ENCODE assay signal across 10 cellular contexts in the genomic region with DNA sequence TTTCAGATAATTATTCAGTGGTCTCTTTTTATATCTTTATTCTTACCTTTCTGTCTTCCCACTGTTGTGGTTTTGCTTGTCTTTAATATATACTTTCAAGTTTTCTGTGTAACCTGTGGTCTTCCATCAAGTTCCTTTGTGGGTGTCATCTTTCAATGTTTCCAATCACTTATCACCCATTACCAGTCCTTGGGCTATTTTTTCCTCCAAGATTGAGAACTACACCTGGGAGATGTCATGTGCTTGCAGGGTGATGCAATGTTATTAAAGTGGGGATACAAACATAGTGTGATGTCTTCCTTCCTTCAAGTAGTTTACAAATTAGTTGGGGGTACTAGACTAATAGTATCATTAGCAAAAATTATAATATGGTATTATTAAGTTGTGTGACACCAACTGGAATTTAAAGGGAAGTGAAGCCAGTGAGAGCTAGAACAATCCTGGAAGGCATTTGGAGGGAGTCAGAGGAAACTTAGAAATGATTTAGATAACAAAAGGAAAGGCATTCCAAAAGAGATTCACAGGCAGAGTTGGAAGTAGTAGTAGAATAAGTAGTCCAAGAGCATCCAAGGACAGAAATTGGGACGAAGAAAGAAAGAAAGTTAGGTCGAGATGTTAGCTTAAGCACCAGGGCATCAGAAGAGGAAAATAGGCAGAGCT. TPM values are rescaled to one million over a fixed set of nuclear protein-coding genes. Genes with fewer than 3 reads are reported as not detected.
DNase-seq lines count a peak whose midpoint lies in the region; ATAC-seq, FAIRE-seq and TF ChIP-seq lines count a peak whose summit lies in the region.
"Had no signal": no experiment of that assay in that cellular context is flagged by ENCODE, and none has a peak within 500 bp of the region (broad histone marks: within the 10 kb centered on the region; RNA-seq: fewer than 3 reads in every experiment).

No MANE protein-coding gene starts in this region.

- no peaks in the 10 kb centered on the region for H3K9me3 Mint-ChIP-seq in WTC11

- peak overlapping the region; percentile 63 for H3K27ac Mint-ChIP-seq in WTC11

- no peak overlapping the region for H3K9ac ChIP-seq in kidney (ENCODE audit: low read length in 2 of 2)

- POLR2A ChIA-PET in WTC11 (lab: Charles Lee), result no interaction called here

- peak; percentile 4 for DNase-seq in ACHN
- DNase-seq in WTC11 (ENCODE audit: low spot score), result no peak
- DNase-seq in kidney, result no peak
- no peak for DNase-seq in GM13976 (ENCODE audit: low spot score)
- DNase-seq in head of caudate nucleus, result no peak
- no peak for DNase-seq in cardiac septum (ENCODE audit: low spot score)
- DNase-seq: retina; stimulated activated naive CD4-positive, alpha-beta T cell treated with Interleukin-2 at 50 U/mL for 16 hours had no signal

- peak overlapping the region; percentile 52 for H3K4me3 Mint-ChIP-seq in WTC11

- ATAC-seq in WTC11, result no peak
- ATAC-seq in GM21619 (IDR thresholded peaks at IDR 0.05; ENCODE audit: unreplicated experiment), result no peak

- in situ Hi-C loops in ACHN (cut with HindIII; ENCODE audit: low pct_ligation_motif_present, low pct_unique_long_range_greater_than_20kb, low sequenced_read_pairs), result no loop called here
- in situ Hi-C loops in GM13976 (cut with MboI; ENCODE audit: low sequenced_read_pairs, unreplicated experiment), result no loop called here

- no peak for FAIRE-seq in kidney (lab: Jason Lieb, UNC)

- intact Hi-C loops in kidney (cut with DNase I), result no loop called here
- intact Hi-C loops in head of caudate nucleus (cut with DNase I), result no loop called here
- intact Hi-C loops in cardiac septum (cut with DNase I), result loop anchor here (5.0 to 10.0 kb wide), 2 partner anchors 118 to 266 kb away; a partner anchor contains a TSS

- H3K4me1 ChIP-seq in kidney (ENCODE audit: control insufficient read depth in 1 of 2, insufficient read depth in 1 of 2, low read depth in 1 of 2, low read length in 2 of 2), result peaks cover 0 to 6% of the 10 kb centered on the region in 2 donors

- CTCF ChIA-PET in WTC11 (lab: Charles Lee), result interaction anchor here (0.7 kb wide), 1 partner anchor 162 kb away, joined by 3 read pairs; no protein-coding TSS in a partner anchor

- H3K4me3 ChIP-seq in GM08714 (ENCODE audit: low read length) (peak overlapping the region; percentile 93), kidney (ENCODE audit: low read length in 2 of 2) (peak overlapping the region; percentile 17 to 40)

- no peaks in the 10 kb centered on the region for H3K9me3 ChIP-seq in kidney (ENCODE audit: control insufficient read depth in 1 of 2, low read length in 2 of 2)

- no peaks in the 10 kb centered on the region for H3K27me3 Mint-ChIP-seq in WTC11 (ENCODE audit: low read depth)

- peaks cover 52% of the 10 kb centered on the region for H3K4me1 Mint-ChIP-seq in WTC11

- H3K36me3 Mint-ChIP-seq in WTC11, result no peaks in the 10 kb centered on the region

- TF ChIP-seq CTCF in WTC11 (IDR thresholded peaks at IDR 0.05) (no peak), kidney (IDR thresholded peaks at IDR 0.05; ENCODE audit: borderline replicate concordance, extremely low read depth, insufficient read depth) (no peak), GM13976 (IDR thresholded peaks at IDR 0.05; ENCODE audit: borderline replicate concordance, control extremely low read depth, extremely low read depth, insufficient read depth, missing control alignments) (no peak)

- no peaks in the 10 kb centered on the region for H3K36me3 ChIP-seq in kidney (ENCODE audit: control insufficient read depth in 1 of 2, insufficient read depth in 2 of 2, low read length in 2 of 2)

- no peak overlapping the region for H3K27ac ChIP-seq in kidney (ENCODE audit: low read depth in 2 of 2, low read length in 2 of 2)

TF ChIP-seq in WTC11, 78 proteins besides CTCF, POLR2A, EP300 and RAD21 (continues in another document):
- no peak for TF ChIP-seq MYBL2 (CRISPR knock-in tag; IDR thresholded peaks at IDR 0.05)
- TF ChIP-seq TP53 (CRISPR knock-in tag; IDR thresholded peaks at IDR 0.05), result no peak
- TF ChIP-seq, protein P1, sequence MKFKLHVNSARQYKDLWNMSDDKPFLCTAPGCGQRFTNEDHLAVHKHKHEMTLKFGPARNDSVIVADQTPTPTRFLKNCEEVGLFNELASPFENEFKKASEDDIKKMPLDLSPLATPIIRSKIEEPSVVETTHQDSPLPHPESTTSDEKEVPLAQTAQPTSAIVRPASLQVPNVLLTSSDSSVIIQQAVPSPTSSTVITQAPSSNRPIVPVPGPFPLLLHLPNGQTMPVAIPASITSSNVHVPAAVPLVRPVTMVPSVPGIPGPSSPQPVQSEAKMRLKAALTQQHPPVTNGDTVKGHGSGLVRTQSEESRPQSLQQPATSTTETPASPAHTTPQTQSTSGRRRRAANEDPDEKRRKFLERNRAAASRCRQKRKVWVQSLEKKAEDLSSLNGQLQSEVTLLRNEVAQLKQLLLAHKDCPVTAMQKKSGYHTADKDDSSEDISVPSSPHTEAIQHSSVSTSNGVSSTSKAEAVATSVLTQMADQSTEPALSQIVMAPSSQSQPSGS (CRISPR knock-in tag; IDR thresholded peaks at IDR 0.05; ENCODE audit: borderline replicate concordance, low read depth), result no peak
- TF ChIP-seq, protein P2, sequence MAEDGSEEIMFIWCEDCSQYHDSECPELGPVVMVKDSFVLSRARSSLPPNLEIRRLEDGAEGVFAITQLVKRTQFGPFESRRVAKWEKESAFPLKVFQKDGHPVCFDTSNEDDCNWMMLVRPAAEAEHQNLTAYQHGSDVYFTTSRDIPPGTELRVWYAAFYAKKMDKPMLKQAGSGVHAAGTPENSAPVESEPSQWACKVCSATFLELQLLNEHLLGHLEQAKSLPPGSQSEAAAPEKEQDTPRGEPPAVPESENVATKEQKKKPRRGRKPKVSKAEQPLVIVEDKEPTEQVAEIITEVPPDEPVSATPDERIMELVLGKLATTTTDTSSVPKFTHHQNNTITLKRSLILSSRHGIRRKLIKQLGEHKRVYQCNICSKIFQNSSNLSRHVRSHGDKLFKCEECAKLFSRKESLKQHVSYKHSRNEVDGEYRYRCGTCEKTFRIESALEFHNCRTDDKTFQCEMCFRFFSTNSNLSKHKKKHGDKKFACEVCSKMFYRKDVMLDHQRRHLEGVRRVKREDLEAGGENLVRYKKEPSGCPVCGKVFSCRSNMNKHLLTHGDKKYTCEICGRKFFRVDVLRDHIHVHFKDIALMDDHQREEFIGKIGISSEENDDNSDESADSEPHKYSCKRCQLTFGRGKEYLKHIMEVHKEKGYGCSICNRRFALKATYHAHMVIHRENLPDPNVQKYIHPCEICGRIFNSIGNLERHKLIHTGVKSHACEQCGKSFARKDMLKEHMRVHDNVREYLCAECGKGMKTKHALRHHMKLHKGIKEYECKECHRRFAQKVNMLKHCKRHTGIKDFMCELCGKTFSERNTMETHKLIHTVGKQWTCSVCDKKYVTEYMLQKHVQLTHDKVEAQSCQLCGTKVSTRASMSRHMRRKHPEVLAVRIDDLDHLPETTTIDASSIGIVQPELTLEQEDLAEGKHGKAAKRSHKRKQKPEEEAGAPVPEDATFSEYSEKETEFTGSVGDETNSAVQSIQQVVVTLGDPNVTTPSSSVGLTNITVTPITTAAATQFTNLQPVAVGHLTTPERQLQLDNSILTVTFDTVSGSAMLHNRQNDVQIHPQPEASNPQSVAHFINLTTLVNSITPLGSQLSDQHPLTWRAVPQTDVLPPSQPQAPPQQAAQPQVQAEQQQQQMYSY (CRISPR knock-in tag; IDR thresholded peaks at IDR 0.05), result no peak
- no peak for TF ChIP-seq ZNF423 (CRISPR knock-in tag; IDR thresholded peaks at IDR 0.05)
- no peak for TF ChIP-seq ESRRA (CRISPR knock-in tag; IDR thresholded peaks at IDR 0.05; ENCODE audit: borderline replicate concordance)
- TF ChIP-seq, protein P3, sequence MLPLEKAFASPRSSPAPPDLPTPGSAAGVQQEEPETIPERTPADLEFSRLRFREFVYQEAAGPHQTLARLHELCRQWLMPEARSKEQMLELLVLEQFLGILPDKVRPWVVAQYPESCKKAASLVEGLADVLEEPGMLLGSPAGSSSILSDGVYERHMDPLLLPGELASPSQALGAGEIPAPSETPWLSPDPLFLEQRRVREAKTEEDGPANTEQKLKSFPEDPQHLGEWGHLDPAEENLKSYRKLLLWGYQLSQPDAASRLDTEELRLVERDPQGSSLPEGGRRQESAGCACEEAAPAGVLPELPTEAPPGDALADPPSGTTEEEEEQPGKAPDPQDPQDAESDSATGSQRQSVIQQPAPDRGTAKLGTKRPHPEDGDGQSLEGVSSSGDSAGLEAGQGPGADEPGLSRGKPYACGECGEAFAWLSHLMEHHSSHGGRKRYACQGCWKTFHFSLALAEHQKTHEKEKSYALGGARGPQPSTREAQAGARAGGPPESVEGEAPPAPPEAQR (CRISPR knock-in tag; IDR thresholded peaks at IDR 0.05), result no peak
- TF ChIP-seq ATF1 (CRISPR knock-in tag; IDR thresholded peaks at IDR 0.05), result no peak
- TF ChIP-seq, protein P4, sequence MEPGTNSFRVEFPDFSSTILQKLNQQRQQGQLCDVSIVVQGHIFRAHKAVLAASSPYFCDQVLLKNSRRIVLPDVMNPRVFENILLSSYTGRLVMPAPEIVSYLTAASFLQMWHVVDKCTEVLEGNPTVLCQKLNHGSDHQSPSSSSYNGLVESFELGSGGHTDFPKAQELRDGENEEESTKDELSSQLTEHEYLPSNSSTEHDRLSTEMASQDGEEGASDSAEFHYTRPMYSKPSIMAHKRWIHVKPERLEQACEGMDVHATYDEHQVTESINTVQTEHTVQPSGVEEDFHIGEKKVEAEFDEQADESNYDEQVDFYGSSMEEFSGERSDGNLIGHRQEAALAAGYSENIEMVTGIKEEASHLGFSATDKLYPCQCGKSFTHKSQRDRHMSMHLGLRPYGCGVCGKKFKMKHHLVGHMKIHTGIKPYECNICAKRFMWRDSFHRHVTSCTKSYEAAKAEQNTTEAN (CRISPR knock-in tag; IDR thresholded peaks at IDR 0.05), result no peak
- no peak for TF ChIP-seq TCF7 (CRISPR knock-in tag; IDR thresholded peaks at IDR 0.05; ENCODE audit: low read depth)
- TF ChIP-seq CREB1 (CRISPR knock-in tag; IDR thresholded peaks at IDR 0.05), result no peak
- TF ChIP-seq JAZF1 (CRISPR knock-in tag; IDR thresholded peaks at IDR 0.05), result no peak

RNA-seq across cellular contexts. Expression of a gene that starts 3.4 kb away (rescaled TPM):
- total RNA-seq in WTC11 (2021) (21.8 to 24.8 TPM (median 23.0 TPM) in 3 replicates), kidney (67.8 TPM), cardiac septum (27.3 TPM)
- 12.5 TPM for polyA plus RNA-seq in kidney (ENCODE audit: insufficient read depth, low read depth, low replicate concordance)
